1 cellular context compared by ENCODE assay signal in genomic region chr15:83287541-83288027, GRCh38.
TF ChIP-seq lines count a peak whose summit lies in the region.

No MANE protein-coding gene starts in this region.

TF ChIP-seq in GM23338, 12 proteins besides CTCF, POLR2A, EP300 and RAD21:
- TF ChIP-seq ZNF462 (CRISPR knock-in tag; IDR thresholded peaks at IDR 0.05) = no peak
- no peak for TF ChIP-seq ZNF331 (CRISPR knock-in tag; IDR thresholded peaks at IDR 0.05; ENCODE audit: low read depth)
- no peak for TF ChIP-seq NANOG (IDR thresholded peaks at IDR 0.05; ENCODE audit: borderline replicate concordance)
- no peak for TF ChIP-seq JUNB (IDR thresholded peaks at IDR 0.05; ENCODE audit: unreplicated experiment)
- TF ChIP-seq EZH2 (IDR thresholded peaks at IDR 0.05; ENCODE audit: low read depth, unreplicated experiment) = no peak
- no peak for TF ChIP-seq CREB1 (CRISPR knock-in tag; IDR thresholded peaks at IDR 0.05; ENCODE audit: low read depth)
- no peak for TF ChIP-seq STAT1 (IDR thresholded peaks at IDR 0.05; ENCODE audit: unreplicated experiment)
- no peak for TF ChIP-seq POLR2AphosphoS5 (IDR thresholded peaks at IDR 0.05; ENCODE audit: low read depth)
- TF ChIP-seq ETS1 (IDR thresholded peaks at IDR 0.05) = no peak
- no peak for TF ChIP-seq REST (IDR thresholded peaks at IDR 0.05; ENCODE audit: unreplicated experiment)
- no peak for TF ChIP-seq ZNF114 (CRISPR knock-in tag; IDR thresholded peaks at IDR 0.05)
